ENCODE assay signal across 8 cellular contexts in the genomic region with DNA sequence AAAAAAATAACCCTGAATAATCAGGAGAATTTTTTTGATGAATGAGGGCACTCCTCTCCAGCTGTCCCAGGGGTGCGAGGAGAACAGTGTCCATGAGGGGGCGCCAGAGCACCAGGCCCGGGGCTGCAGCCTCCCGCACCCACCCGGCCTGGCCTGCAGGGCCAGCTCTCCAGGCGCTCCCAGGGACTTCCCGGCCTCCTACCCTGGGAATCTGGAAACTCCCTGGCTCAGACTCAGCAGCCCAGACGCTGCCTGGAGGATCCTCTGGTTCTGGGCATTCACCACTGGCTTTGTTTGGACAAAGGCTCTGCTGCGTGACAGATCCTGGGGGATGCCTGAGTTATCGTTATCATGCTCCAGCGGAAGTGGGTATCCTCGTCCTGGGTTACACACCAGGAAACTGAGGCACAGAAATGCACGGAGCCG. TPM values are rescaled to one million over a fixed set of nuclear protein-coding genes. Genes with fewer than 3 reads are reported as not detected.
DNase-seq lines count a peak whose midpoint lies in the region; ATAC-seq and TF ChIP-seq lines count a peak whose summit lies in the region.

No MANE protein-coding gene starts in this region.

- H3K4me1 ChIP-seq in foreskin keratinocyte = no peaks in the 10 kb centered on the region

- POLR2A ChIA-PET in RWPE1 (lab: Yijun Ruan, JAX; ENCODE audit: low non-redundant PET) = no interaction called here

- CTCF ChIA-PET in RWPE1 (lab: Yijun Ruan, JAX) = interaction anchor here (0.6 to 1.1 kb wide), 3 partner anchors 104 to 152 kb away, joined by 3 to 10 read pairs (median 4); no protein-coding TSS in a partner anchor

- H3K9me3 Mint-ChIP-seq in HFFc6 = 0 out of 2 replicates have a peak, but pooled peaks cover 8% of the 10 kb centered on the region
- peaks cover 0 to 8% of the 10 kb centered on the region in 2 donors for H3K9me3 Mint-ChIP-seq in stimulated activated naive CD8-positive, alpha-beta T cell treated with anti-CD3 and anti-CD28 coated beads, Interleukin-15, amount 100 ng/mL, for 72 hours

- no peak overlapping the region for H3K4me3 Mint-ChIP-seq in HFFc6
- no peak overlapping the region for H3K4me3 Mint-ChIP-seq in stimulated activated naive CD8-positive, alpha-beta T cell treated with anti-CD3 and anti-CD28 coated beads, Interleukin-15, amount 100 ng/mL, for 72 hours

- H3K27ac Mint-ChIP-seq in HFFc6 = peak overlapping the region; percentile 55
- no peak overlapping the region for H3K27ac Mint-ChIP-seq in stimulated activated naive CD8-positive, alpha-beta T cell treated with anti-CD3 and anti-CD28 coated beads, Interleukin-15, amount 100 ng/mL, for 72 hours

- H3K27me3 ChIP-seq in foreskin keratinocyte = no peaks in the 10 kb centered on the region

- ATAC-seq in foreskin keratinocyte (peak; percentile 95), HG03196 (IDR thresholded peaks at IDR 0.05; ENCODE audit: unreplicated experiment) (no peak)
- ATAC-seq in stimulated activated naive CD8-positive, alpha-beta T cell treated with anti-CD3 and anti-CD28 coated beads, Interleukin-15, amount 100 ng/mL, for 72 hours = peak; percentile 70

- H3K27ac ChIP-seq in C4-2B (peak overlapping the region; percentile 46), RWPE1 (peak overlapping the region; percentile 50; the same call in 1 of the 2 replicates), foreskin keratinocyte (peak overlapping the region; percentile 41)

- TF ChIP-seq CTCF in C4-2B (conservative IDR thresholded peaks at IDR 0.05) (peak; percentile 99), HFFc6 (IDR thresholded peaks at IDR 0.05) (peak; percentile 99), RWPE1 (conservative IDR thresholded peaks at IDR 0.05; ENCODE audit: low read depth) (peak; percentile 87), foreskin keratinocyte (conservative IDR thresholded peaks at IDR 0.05) (peak; percentile 99)

- peaks cover 28% of the 10 kb centered on the region for H3K36me3 Mint-ChIP-seq in HFFc6 (ENCODE audit: low read depth)

- peaks cover 18% of the 10 kb centered on the region for H3K4me1 Mint-ChIP-seq in HFFc6 (ENCODE audit: low read depth)
- peaks cover 6% of the 10 kb centered on the region for H3K4me1 Mint-ChIP-seq in stimulated activated naive CD8-positive, alpha-beta T cell treated with anti-CD3 and anti-CD28 coated beads, Interleukin-15, amount 100 ng/mL, for 72 hours

- DNase-seq in HFFc6 (peak; percentile 86), RWPE1 (ENCODE audit: low spot score) (peak; percentile 55), activated gamma-delta T cell treated with Interleukin-2 at 50 U/mL for 16 hours (peak; percentile 60), foreskin keratinocyte (peak; percentile 72 to 83), non-pigmented ciliary epithelial cell (ENCODE audit: low read depth) (peak; percentile 52)
- peak; percentile 54 to 57 for DNase-seq in stimulated activated naive CD8-positive, alpha-beta T cell treated with anti-CD3 and anti-CD28 coated beads, Interleukin-15, amount 100 ng/mL, for 72 hours

- H3K27me3 Mint-ChIP-seq in HFFc6 (ENCODE audit: insufficient read depth) = peaks cover 2% of the 10 kb centered on the region; the same call in 1 of the 2 replicates
- H3K27me3 Mint-ChIP-seq in stimulated activated naive CD8-positive, alpha-beta T cell treated with anti-CD3 and anti-CD28 coated beads, Interleukin-15, amount 100 ng/mL, for 72 hours = no peaks in the 10 kb centered on the region

RNA-seq across cellular contexts. Expression of gene MCM5, which starts 31.0 kb away (rescaled TPM):
- total RNA-seq in HFFc6 (2021; fragmentation: NEBNext Ultra II Directional; extraction: Animal tissue kit (Norgen Biotek cat#: 25700)) = 10 to 100 TPM; 41.1 to 96.3 (median 79.9) TPM
- total RNA-seq in foreskin keratinocyte = 91.0 and 94.1 TPM in 2 replicates
- polyA plus RNA-seq in foreskin keratinocyte = 106 and 111 TPM in 2 replicates

RNA-seq across cellular contexts. Expression of gene HMOX1, which starts 50.0 kb away (rescaled TPM):
- 100 to 1,000 TPM in 1 of 6 experiments, 10 to 100 TPM in 5; 51.2 to 117 (median 56.2) TPM for total RNA-seq in HFFc6 (2021; fragmentation: NEBNext Ultra II Directional; extraction: Animal tissue kit (Norgen Biotek cat#: 25700))
- 1.2 and 3.1 TPM in 2 replicates for total RNA-seq in foreskin keratinocyte
- polyA plus RNA-seq in foreskin keratinocyte = 1.7 and 3.8 TPM in 2 replicates

Comparison
In these comparisons a context has a peak if more than half of its experiments do, and no peak if none do; other contexts are left out.
1. RNA of gene HMOX1, which starts 50.0 kb away (total RNA-seq): 51.2 to 117 TPM in HFFc6; 1.2 to 3.1 TPM in foreskin keratinocyte; every median in the first group is over 10 times any median in the second.
2. Peak in every context shown above with its lines, with median percentiles within 50 percentile points of each other: H3K27ac ChIP-seq, CTCF ChIP-seq and DNase-seq.